In the genomic region with DNA sequence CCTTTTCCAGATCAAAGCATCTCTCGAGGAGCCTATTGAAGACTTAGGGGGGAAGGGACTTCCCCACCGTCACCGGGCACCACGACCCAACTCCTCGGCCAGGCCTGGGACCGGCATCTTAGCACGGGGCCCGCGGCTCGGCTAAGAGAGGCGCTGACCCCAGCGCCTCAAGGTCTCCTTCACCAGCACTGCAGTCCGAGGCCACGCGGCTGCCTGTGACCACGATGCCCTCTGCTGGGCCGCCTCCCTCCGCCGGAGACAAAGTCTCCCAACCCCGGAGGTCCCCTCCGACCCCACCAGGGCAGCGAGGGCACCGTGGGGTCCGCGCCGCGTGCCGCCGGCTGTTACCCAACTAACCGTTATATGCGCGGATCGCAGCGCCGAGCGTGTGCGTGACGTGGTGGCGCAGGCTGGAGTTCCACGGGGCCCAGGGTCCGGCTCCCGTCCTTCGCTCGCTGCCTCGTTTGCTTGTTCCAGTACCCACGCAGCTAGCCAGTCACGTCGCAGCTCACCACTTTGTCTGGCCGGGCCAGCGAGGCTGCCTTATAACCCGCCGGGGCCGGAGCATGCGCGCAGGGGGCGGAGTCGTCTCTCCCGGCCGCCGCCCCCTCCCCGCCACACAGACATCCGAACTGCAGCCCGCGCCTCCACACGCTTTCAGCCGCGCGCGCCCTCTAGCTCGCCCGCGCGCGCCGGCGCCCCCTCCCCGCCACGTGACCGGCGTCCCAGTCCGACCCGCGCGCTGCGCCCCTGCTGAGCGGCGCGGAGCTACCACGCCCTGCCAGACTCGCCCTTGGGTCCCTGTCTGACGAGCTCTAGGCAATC, we compare ENCODE assay signal across 8 cellular contexts. TPM values are rescaled to one million over a fixed set of nuclear protein-coding genes. Genes with fewer than 3 reads are reported as not detected.
DNase-seq lines count a peak whose midpoint lies in the region; ATAC-seq and TF ChIP-seq lines count a peak whose summit lies in the region.

A gene with protein sequence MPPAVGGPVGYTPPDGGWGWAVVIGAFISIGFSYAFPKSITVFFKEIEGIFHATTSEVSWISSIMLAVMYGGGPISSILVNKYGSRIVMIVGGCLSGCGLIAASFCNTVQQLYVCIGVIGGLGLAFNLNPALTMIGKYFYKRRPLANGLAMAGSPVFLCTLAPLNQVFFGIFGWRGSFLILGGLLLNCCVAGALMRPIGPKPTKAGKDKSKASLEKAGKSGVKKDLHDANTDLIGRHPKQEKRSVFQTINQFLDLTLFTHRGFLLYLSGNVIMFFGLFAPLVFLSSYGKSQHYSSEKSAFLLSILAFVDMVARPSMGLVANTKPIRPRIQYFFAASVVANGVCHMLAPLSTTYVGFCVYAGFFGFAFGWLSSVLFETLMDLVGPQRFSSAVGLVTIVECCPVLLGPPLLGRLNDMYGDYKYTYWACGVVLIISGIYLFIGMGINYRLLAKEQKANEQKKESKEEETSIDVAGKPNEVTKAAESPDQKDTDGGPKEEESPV (minus strand): TSS at position 519 of the 825 bp plus-strand sequence. CDS start 26,888 bp downstream, outside the sequence.

- H3K9me3 Mint-ChIP-seq in WTC11 = no peaks in the 10 kb centered on the region

- POLR2A ChIA-PET in WTC11 (lab: Charles Lee) = interaction anchor here (0.7 to 2.6 kb wide), 6 partner anchors 26 to 117 kb away, joined by 3 to 23 read pairs (median 3); a partner anchor contains a TSS

- peak within 1 kb of the TSS; percentile 96 for H3K4me3 Mint-ChIP-seq in WTC11

- DNase-seq in AG10803 (ENCODE audit: low read depth) (peak; percentile 93), NCI-H226 (peak; percentile 93), WTC11 (ENCODE audit: low spot score) (peak; percentile 82), cardiac fibroblast (ENCODE audit: low read depth in 2 of 2) (peak; percentile 93 to 97), iris pigment epithelial cell (ENCODE audit: low read depth) (peak; percentile 96)
- DNase-seq in stimulated activated CD4-positive, alpha-beta T cell treated with anti-CD3 and anti-CD28 coated beads, Interleukin-12 subunit alpha, Interleukin-12 subunit beta, amount 100 ng/mL, for 24 hours (ENCODE audit: low read depth in 2 of 2) = peak; percentile 86 to 90

- peaks cover 56% of the 10 kb centered on the region for H3K4me1 Mint-ChIP-seq in WTC11

- H3K27me3 Mint-ChIP-seq in WTC11 (ENCODE audit: low read depth) = no peaks in the 10 kb centered on the region

- peak within 1 kb of the TSS; percentile 96 for H3K27ac Mint-ChIP-seq in WTC11

- TF ChIP-seq CTCF in AG10803 (conservative IDR thresholded peaks at IDR 0.05; ENCODE audit: low read length) (peak; percentile 36; the same call in 1 of the 2 replicates), WTC11 (IDR thresholded peaks at IDR 0.05) (no peak), cardiac fibroblast (IDR thresholded peaks at IDR 0.05; ENCODE audit: low read depth, low read length) (peak; percentile 28)

- peak; percentile 79 for ATAC-seq in GM19025 (IDR thresholded peaks at IDR 0.05; ENCODE audit: low read depth, unreplicated experiment)
- ATAC-seq in HG03280 (IDR thresholded peaks at IDR 0.05; ENCODE audit: unreplicated experiment) = peak; percentile 75
- ATAC-seq in WTC11 = peak; percentile 77

- peak within 1 kb of the TSS; percentile 97 for H3K4me3 ChIP-seq in AG10803 (ENCODE audit: low read length)
- H3K4me3 ChIP-seq in cardiac fibroblast (replicated peaks in 1 of 2; ENCODE audit: low read depth in 2 of 2, low read length in 2 of 2) = peak within 1 kb of the TSS; percentile 85 to 86

- CTCF ChIA-PET in WTC11 (lab: Charles Lee) = interaction anchor here (1.0 to 2.6 kb wide), 7 partner anchors 45 to 281 kb away, joined by 3 to 33 read pairs (median 5); a partner anchor contains a TSS

- H3K36me3 Mint-ChIP-seq in WTC11 = peaks cover 42% of the 10 kb centered on the region

TF ChIP-seq in WTC11, 78 proteins besides CTCF, POLR2A, EP300 and RAD21 (continues in another document):
- TF ChIP-seq ZNF138 (CRISPR knock-in tag; conservative IDR thresholded peaks at IDR 0.05) (no peak), SMAD3 (CRISPR knock-in tag; IDR thresholded peaks at IDR 0.05; ENCODE audit: borderline replicate concordance) (no peak), TEAD4 (CRISPR knock-in tag; IDR thresholded peaks at IDR 0.05) (no peak), CREM (CRISPR knock-in tag; IDR thresholded peaks at IDR 0.05) (peak; percentile 32; the same call in 1 of the 2 replicates), HMGA2 (CRISPR knock-in tag; IDR thresholded peaks at IDR 0.05) (no peak), ZBTB21 (CRISPR knock-in tag; IDR thresholded peaks at IDR 0.05; ENCODE audit: borderline replicate concordance) (no peak), EMX1 (CRISPR knock-in tag; IDR thresholded peaks at IDR 0.05) (no peak), IRF2 (CRISPR knock-in tag; IDR thresholded peaks at IDR 0.05; ENCODE audit: borderline replicate concordance, low read depth) (no peak)
- TF ChIP-seq, protein P1, sequence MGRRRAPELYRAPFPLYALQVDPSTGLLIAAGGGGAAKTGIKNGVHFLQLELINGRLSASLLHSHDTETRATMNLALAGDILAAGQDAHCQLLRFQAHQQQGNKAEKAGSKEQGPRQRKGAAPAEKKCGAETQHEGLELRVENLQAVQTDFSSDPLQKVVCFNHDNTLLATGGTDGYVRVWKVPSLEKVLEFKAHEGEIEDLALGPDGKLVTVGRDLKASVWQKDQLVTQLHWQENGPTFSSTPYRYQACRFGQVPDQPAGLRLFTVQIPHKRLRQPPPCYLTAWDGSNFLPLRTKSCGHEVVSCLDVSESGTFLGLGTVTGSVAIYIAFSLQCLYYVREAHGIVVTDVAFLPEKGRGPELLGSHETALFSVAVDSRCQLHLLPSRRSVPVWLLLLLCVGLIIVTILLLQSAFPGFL (CRISPR knock-in tag; IDR thresholded peaks at IDR 0.05; ENCODE audit: borderline replicate concordance) = no peak
- TF ChIP-seq, protein P2, sequence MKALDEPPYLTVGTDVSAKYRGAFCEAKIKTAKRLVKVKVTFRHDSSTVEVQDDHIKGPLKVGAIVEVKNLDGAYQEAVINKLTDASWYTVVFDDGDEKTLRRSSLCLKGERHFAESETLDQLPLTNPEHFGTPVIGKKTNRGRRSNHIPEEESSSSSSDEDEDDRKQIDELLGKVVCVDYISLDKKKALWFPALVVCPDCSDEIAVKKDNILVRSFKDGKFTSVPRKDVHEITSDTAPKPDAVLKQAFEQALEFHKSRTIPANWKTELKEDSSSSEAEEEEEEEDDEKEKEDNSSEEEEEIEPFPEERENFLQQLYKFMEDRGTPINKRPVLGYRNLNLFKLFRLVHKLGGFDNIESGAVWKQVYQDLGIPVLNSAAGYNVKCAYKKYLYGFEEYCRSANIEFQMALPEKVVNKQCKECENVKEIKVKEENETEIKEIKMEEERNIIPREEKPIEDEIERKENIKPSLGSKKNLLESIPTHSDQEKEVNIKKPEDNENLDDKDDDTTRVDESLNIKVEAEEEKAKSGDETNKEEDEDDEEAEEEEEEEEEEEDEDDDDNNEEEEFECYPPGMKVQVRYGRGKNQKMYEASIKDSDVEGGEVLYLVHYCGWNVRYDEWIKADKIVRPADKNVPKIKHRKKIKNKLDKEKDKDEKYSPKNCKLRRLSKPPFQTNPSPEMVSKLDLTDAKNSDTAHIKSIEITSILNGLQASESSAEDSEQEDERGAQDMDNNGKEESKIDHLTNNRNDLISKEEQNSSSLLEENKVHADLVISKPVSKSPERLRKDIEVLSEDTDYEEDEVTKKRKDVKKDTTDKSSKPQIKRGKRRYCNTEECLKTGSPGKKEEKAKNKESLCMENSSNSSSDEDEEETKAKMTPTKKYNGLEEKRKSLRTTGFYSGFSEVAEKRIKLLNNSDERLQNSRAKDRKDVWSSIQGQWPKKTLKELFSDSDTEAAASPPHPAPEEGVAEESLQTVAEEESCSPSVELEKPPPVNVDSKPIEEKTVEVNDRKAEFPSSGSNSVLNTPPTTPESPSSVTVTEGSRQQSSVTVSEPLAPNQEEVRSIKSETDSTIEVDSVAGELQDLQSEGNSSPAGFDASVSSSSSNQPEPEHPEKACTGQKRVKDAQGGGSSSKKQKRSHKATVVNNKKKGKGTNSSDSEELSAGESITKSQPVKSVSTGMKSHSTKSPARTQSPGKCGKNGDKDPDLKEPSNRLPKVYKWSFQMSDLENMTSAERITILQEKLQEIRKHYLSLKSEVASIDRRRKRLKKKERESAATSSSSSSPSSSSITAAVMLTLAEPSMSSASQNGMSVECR (CRISPR knock-in tag; IDR thresholded peaks at IDR 0.05; ENCODE audit: borderline replicate concordance) = peak; percentile 54; the same call in 1 of the 2 replicates
- TF ChIP-seq, protein P3, sequence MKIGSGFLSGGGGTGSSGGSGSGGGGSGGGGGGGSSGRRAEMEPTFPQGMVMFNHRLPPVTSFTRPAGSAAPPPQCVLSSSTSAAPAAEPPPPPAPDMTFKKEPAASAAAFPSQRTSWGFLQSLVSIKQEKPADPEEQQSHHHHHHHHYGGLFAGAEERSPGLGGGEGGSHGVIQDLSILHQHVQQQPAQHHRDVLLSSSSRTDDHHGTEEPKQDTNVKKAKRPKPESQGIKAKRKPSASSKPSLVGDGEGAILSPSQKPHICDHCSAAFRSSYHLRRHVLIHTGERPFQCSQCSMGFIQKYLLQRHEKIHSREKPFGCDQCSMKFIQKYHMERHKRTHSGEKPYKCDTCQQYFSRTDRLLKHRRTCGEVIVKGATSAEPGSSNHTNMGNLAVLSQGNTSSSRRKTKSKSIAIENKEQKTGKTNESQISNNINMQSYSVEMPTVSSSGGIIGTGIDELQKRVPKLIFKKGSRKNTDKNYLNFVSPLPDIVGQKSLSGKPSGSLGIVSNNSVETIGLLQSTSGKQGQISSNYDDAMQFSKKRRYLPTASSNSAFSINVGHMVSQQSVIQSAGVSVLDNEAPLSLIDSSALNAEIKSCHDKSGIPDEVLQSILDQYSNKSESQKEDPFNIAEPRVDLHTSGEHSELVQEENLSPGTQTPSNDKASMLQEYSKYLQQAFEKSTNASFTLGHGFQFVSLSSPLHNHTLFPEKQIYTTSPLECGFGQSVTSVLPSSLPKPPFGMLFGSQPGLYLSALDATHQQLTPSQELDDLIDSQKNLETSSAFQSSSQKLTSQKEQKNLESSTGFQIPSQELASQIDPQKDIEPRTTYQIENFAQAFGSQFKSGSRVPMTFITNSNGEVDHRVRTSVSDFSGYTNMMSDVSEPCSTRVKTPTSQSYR (CRISPR knock-in tag; IDR thresholded peaks at IDR 0.05) = no peak; the same call in 1 of the 2 replicates
- TF ChIP-seq, protein P4, sequence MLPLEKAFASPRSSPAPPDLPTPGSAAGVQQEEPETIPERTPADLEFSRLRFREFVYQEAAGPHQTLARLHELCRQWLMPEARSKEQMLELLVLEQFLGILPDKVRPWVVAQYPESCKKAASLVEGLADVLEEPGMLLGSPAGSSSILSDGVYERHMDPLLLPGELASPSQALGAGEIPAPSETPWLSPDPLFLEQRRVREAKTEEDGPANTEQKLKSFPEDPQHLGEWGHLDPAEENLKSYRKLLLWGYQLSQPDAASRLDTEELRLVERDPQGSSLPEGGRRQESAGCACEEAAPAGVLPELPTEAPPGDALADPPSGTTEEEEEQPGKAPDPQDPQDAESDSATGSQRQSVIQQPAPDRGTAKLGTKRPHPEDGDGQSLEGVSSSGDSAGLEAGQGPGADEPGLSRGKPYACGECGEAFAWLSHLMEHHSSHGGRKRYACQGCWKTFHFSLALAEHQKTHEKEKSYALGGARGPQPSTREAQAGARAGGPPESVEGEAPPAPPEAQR (CRISPR knock-in tag; IDR thresholded peaks at IDR 0.05) = no peak

RNA-seq across cellular contexts. Expression of the gene that starts here (rescaled TPM):
- total RNA-seq in WTC11 (2021) = 328 to 381 TPM (median 374 TPM) in 3 replicates

Comparison
In these comparisons a context has a peak if more than half of its experiments do, and no peak if none do; other contexts are left out.
1. Peak in every context shown above with its lines: DNase-seq, ATAC-seq and H3K4me3 ChIP-seq.